In the genomic region with DNA sequence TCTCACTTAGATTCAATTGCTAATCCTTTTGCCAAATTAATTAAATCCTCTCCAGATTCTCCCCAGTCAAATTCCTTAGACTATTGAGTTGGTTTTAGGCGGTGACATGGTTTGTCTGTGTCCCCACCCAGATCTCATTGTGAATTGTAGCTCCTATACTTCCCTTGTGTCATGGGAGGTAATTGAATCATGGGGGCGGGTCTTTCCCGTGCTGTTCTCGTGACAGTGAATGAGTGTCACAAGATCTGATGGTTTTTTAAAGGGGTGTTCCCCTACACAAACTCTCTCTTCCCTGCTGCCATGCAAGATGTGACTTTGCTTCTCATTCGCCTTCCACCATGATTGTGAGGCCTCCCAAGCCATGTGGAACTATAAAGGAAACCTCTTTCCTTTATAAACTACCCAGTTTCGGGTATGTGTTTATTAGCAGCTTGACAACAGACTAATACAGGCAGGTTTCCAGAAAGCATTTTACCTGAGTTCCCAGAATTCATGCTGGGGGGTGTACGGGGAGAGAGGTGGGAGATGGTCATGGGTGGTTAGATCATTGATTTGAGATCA, we compare ENCODE assay signal across 13 cellular contexts. TPM values are rescaled to one million over a fixed set of nuclear protein-coding genes. Genes with fewer than 3 reads are reported as not detected.
DNase-seq lines count a peak whose midpoint lies in the region; ATAC-seq and TF ChIP-seq lines count a peak whose summit lies in the region.
"Had no signal": no experiment of that assay in that cellular context is flagged by ENCODE, and none has a peak within 500 bp of the region (broad histone marks: within the 10 kb centered on the region; RNA-seq: fewer than 3 reads in every experiment).

No MANE protein-coding gene starts in this region.

- WGBS in endodermal cell (ENCODE audit: insufficient coverage in 1 of 2, insufficient read length in 1 of 2), 2 experiments = 69 to 80% methylated on average over 2 to 7 of the region's 7 CpGs

- H3K36me3 Mint-ChIP-seq in endodermal cell (ENCODE audit: low read depth) (no peaks in the 10 kb centered on the region), neural progenitor cell (peaks cover 12% of the 10 kb centered on the region)

- ATAC-seq in GM21737 (IDR thresholded peaks at IDR 0.05; ENCODE audit: unreplicated experiment) (no peak), HG03045 (IDR thresholded peaks at IDR 0.05; ENCODE audit: unreplicated experiment) (no peak)

- H3K4me1 ChIP-seq in endodermal cell (ENCODE audit: control insufficient read depth, insufficient read depth, low read length) (peaks cover 4% of the 10 kb centered on the region), neural progenitor cell (peaks cover 37% of the 10 kb centered on the region)

- H3K4me1 Mint-ChIP-seq in endodermal cell = peaks cover 13% of the 10 kb centered on the region
- peaks cover 41% of the 10 kb centered on the region for H3K4me1 Mint-ChIP-seq in neural progenitor cell
- H3K4me1 Mint-ChIP-seq: immature natural killer cell had no signal

- H3K4me3 Mint-ChIP-seq in endodermal cell (no peak overlapping the region), neural progenitor cell (no peak overlapping the region)
- H3K4me3 Mint-ChIP-seq: activated naive CD8-positive, alpha-beta T cell treated with anti-CD3 and anti-CD28 coated beads, Interleukin-2, amount 10 ng/mL, durations not matched to agents 7 days and 5 days; immature natural killer cell; neural crest cell had no signal

- H3K4me2 ChIP-seq in neural progenitor cell = peak overlapping the region; percentile 64

- H3K9ac ChIP-seq in endodermal cell (ENCODE audit: extremely low read depth, low read length, poor library complexity, severe bottlenecking) = no peak overlapping the region
- no peak overlapping the region for H3K9ac ChIP-seq in neural progenitor cell

- H3K27me3 Mint-ChIP-seq in endodermal cell (ENCODE audit: insufficient read depth) (peaks cover 64% of the 10 kb centered on the region), neural progenitor cell (ENCODE audit: insufficient read depth, low read depth) (peaks cover 2% of the 10 kb centered on the region)
- H3K27me3 Mint-ChIP-seq: activated naive CD8-positive, alpha-beta T cell treated with anti-CD3 and anti-CD28 coated beads, Interleukin-2, amount 10 ng/mL, durations not matched to agents 7 days and 5 days had no signal

- H3K4me3 ChIP-seq in endodermal cell (ENCODE audit: low read length) (no peak overlapping the region), neural progenitor cell (no peak overlapping the region)

- no peak overlapping the region for H3K27ac ChIP-seq in endodermal cell (ENCODE audit: low read depth, low read length)
- peak overlapping the region; percentile 77 for H3K27ac ChIP-seq in neural progenitor cell

- H3K9me3 Mint-ChIP-seq in endodermal cell (peaks cover 3% of the 10 kb centered on the region), neural progenitor cell (peaks cover 8% of the 10 kb centered on the region)
- H3K9me3 Mint-ChIP-seq: activated naive CD8-positive, alpha-beta T cell treated with anti-CD3 and anti-CD28 coated beads, Interleukin-2, amount 10 ng/mL, durations not matched to agents 7 days and 5 days; neural crest cell had no signal

- no peaks in the 10 kb centered on the region for H4K20me1 ChIP-seq in neural progenitor cell (ENCODE audit: low read depth)

- H3K27me3 ChIP-seq in endodermal cell (ENCODE audit: control insufficient read depth, insufficient read depth, low read length, poor library complexity, severe bottlenecking) (peaks cover 97% of the 10 kb centered on the region), neural progenitor cell (no peaks in the 10 kb centered on the region)

- H3K9me3 ChIP-seq in endodermal cell (ENCODE audit: control insufficient read depth, low read length) (no peaks in the 10 kb centered on the region), neural progenitor cell (ENCODE audit: low read depth) (no peaks in the 10 kb centered on the region)

- TF ChIP-seq CTCF in endodermal cell (conservative IDR thresholded peaks at IDR 0.05) (no peak), neural progenitor cell (IDR thresholded peaks at IDR 0.05) (no peak)

- peaks cover 27% of the 10 kb centered on the region for H3F3A ChIP-seq in neural progenitor cell (ENCODE audit: low read depth)

- H3K36me3 ChIP-seq in endodermal cell (ENCODE audit: control insufficient read depth, insufficient read depth, low read length) (no peaks in the 10 kb centered on the region), neural progenitor cell (no peaks in the 10 kb centered on the region)

- DNase-seq in ELF-1 (ENCODE audit: low read depth, low spot score) (peak; percentile 30), NCI-H748 (lab: John Stamatoyannopoulos, UW; ENCODE audit: unreplicated experiment) (peak; percentile 63), endodermal cell (peak; percentile 62), neural progenitor cell (ENCODE audit: low spot score) (peak; percentile 62)
- DNase-seq in stimulated activated CD4-positive, alpha-beta T cell treated with anti-CD3 and anti-CD28 coated beads, Interleukin-2, amount 100 ng/mL, for 48 hours = no peak
- DNase-seq: activated naive CD8-positive, alpha-beta T cell treated with anti-CD3 and anti-CD28 coated beads, Interleukin-2, amount 10 ng/mL, durations not matched to agents 7 days and 5 days; DND-41; immature natural killer cell; NCI-H446 treated with DMSO at 0.1 percent for 48 hours; stimulated activated CD4-positive, alpha-beta T cell treated with anti-CD3 and anti-CD28 coated beads, Interleukin-2, amount 100 ng/mL, for 24 hours had no signal

- H3K27ac Mint-ChIP-seq in endodermal cell (no peak overlapping the region), neural progenitor cell (peak overlapping the region; percentile 99)
- H3K27ac Mint-ChIP-seq: activated naive CD8-positive, alpha-beta T cell treated with anti-CD3 and anti-CD28 coated beads, Interleukin-2, amount 10 ng/mL, durations not matched to agents 7 days and 5 days had no signal

- no peaks in the 10 kb centered on the region for H3K79me2 ChIP-seq in neural progenitor cell (ENCODE audit: low read depth)

- H2AFZ ChIP-seq in neural progenitor cell (replicated peaks) = no peak overlapping the region

RNA-seq across cellular contexts. Expression of a gene that starts 44.7 kb away (rescaled TPM):
- 100 to 1,000 TPM; 113 to 121 TPM for total RNA-seq in endodermal cell
- 128 TPM for polyA plus RNA-seq in endodermal cell (2013, experiment 1 of 2)
- 87.1 TPM for polyA plus RNA-seq in endodermal cell (2013, experiment 2 of 2)
- 95.9 and 116 TPM in 2 replicates for total RNA-seq in neural progenitor cell (ENCODE audit: low replicate concordance)

RNA-seq across cellular contexts. Expression of a gene that starts 45.4 kb away (rescaled TPM):
- 10 to 100 TPM; 46.4 to 48.9 TPM for total RNA-seq in endodermal cell
- polyA plus RNA-seq in endodermal cell (2013, experiment 1 of 2) = 47.9 TPM
- polyA plus RNA-seq in endodermal cell (2013, experiment 2 of 2) = 44.2 TPM
- total RNA-seq in neural progenitor cell (ENCODE audit: low replicate concordance) = 97.1 and 160 TPM in 2 replicates

Comparison
In these comparisons a context has a peak if more than half of its experiments do, and no peak if none do; other contexts are left out.
1. DNase-seq: peak in ELF-1 (single experiment), NCI-H748 (single experiment), endodermal cell (single experiment) and neural progenitor cell (single experiment); none in stimulated activated CD4-positive, alpha-beta T cell treated with anti-CD3 and anti-CD28 coated beads, Interleukin-2, amount 100 ng/mL, for 48 hours (0 of 2).